Comparison of ENCODE assay signal across 8 cellular contexts in genomic region chr1:151399890-151400235, GRCh38. TPM values are rescaled to one million over a fixed set of nuclear protein-coding genes. Genes with fewer than 3 reads are reported as not detected.
A peak's percentile ranks its signal among the peaks of the same experiment; 100 is the strongest.
DNase-seq lines count a peak whose midpoint lies in the region; ATAC-seq and TF ChIP-seq lines count a peak whose summit lies in the region.

No MANE protein-coding gene starts in this region.

- ATAC-seq in HG02852 (IDR thresholded peaks at IDR 0.05; ENCODE audit: unreplicated experiment) (peak; percentile 23), GM18909 (IDR thresholded peaks at IDR 0.05; ENCODE audit: poor library complexity, unreplicated experiment) (no peak)

- H3K79me2 ChIP-seq in neural progenitor cell (ENCODE audit: low read depth): peaks cover 35% of the 10 kb centered on the region

- H3K36me3 ChIP-seq in CD8-positive, alpha-beta memory T cell (ENCODE audit: insufficient read depth, low read length): peaks cover 29% of the 10 kb centered on the region
- H3K36me3 ChIP-seq in neural progenitor cell: no peaks in the 10 kb centered on the region

- peaks cover 17% of the 10 kb centered on the region for H3K4me1 ChIP-seq in CD8-positive, alpha-beta memory T cell (ENCODE audit: insufficient read depth, low read length)
- H3K4me1 ChIP-seq in neural progenitor cell: peaks cover 7% of the 10 kb centered on the region

- peaks cover 63% of the 10 kb centered on the region for H3F3A ChIP-seq in neural progenitor cell (ENCODE audit: low read depth)

- H3K4me1 Mint-ChIP-seq in CD8-positive, alpha-beta memory T cell: peaks cover 25 to 28% (median 27%) of the 10 kb centered on the region in 3 donors
- peaks cover 17% of the 10 kb centered on the region for H3K4me1 Mint-ChIP-seq in neural progenitor cell

- CTCF ChIA-PET in CD8-positive, alpha-beta memory T cell (lab: Charles Lee): interaction anchor here (1.3 to 1.5 kb wide), 2 partner anchors 55 to 98 kb away, joined by 3 to 6 read pairs; no protein-coding TSS in a partner anchor

- H3K9ac ChIP-seq in neural progenitor cell: peak overlapping the region; percentile 85

- H4K20me1 ChIP-seq in neural progenitor cell (ENCODE audit: low read depth): peaks cover 25% of the 10 kb centered on the region

- peak overlapping the region; percentile 89 to 100 (median 99) for H3K27ac Mint-ChIP-seq in CD8-positive, alpha-beta memory T cell
- H3K27ac Mint-ChIP-seq in neural progenitor cell: peak overlapping the region; percentile 79

- H3K27ac ChIP-seq in CD8-positive, alpha-beta memory T cell (ENCODE audit: low read depth, low read length): peak overlapping the region; percentile 96
- no peak overlapping the region for H3K27ac ChIP-seq in neural progenitor cell

- H3K4me2 ChIP-seq in neural progenitor cell: peak overlapping the region; percentile 100

- peak overlapping the region; percentile 60 for H2AFZ ChIP-seq in neural progenitor cell (replicated peaks)

- peak overlapping the region; percentile 94 for H3K4me3 ChIP-seq in CD8-positive, alpha-beta memory T cell (ENCODE audit: low read length)
- peak overlapping the region; percentile 86 for H3K4me3 ChIP-seq in neural progenitor cell

- TF ChIP-seq CTCF in neural progenitor cell (IDR thresholded peaks at IDR 0.05): no peak

- no peaks in the 10 kb centered on the region for H3K27me3 ChIP-seq in CD8-positive, alpha-beta memory T cell (ENCODE audit: insufficient read depth, low read length, poor library complexity, severe bottlenecking)
- no peaks in the 10 kb centered on the region for H3K27me3 ChIP-seq in neural progenitor cell

- POLR2A ChIA-PET in CD8-positive, alpha-beta memory T cell (lab: Charles Lee): interaction anchor here (0.6 to 2.1 kb wide), 10 partner anchors 11 to 440 kb away, joined by 3 to 6 read pairs (median 4); partner anchors contain the start of genes POGZ, RFX5 and ZNF687

- no peaks in the 10 kb centered on the region for H3K9me3 Mint-ChIP-seq in CD8-positive, alpha-beta memory T cell
- no peaks in the 10 kb centered on the region for H3K9me3 Mint-ChIP-seq in neural progenitor cell

- peaks cover 5 to 54% (median 5%) of the 10 kb centered on the region in 3 donors for H3K36me3 Mint-ChIP-seq in CD8-positive, alpha-beta memory T cell
- H3K36me3 Mint-ChIP-seq in neural progenitor cell: peaks cover 22% of the 10 kb centered on the region

- H3K9me3 ChIP-seq in CD8-positive, alpha-beta memory T cell (ENCODE audit: low read length): no peaks in the 10 kb centered on the region
- no peaks in the 10 kb centered on the region for H3K9me3 ChIP-seq in neural progenitor cell (ENCODE audit: low read depth)

- H3K27me3 Mint-ChIP-seq in CD8-positive, alpha-beta memory T cell: no peaks in the 10 kb centered on the region
- H3K27me3 Mint-ChIP-seq in neural progenitor cell (ENCODE audit: insufficient read depth, low read depth): peaks cover 3% of the 10 kb centered on the region

- peak overlapping the region; percentile 89 to 96 (median 95) for H3K4me3 Mint-ChIP-seq in CD8-positive, alpha-beta memory T cell
- H3K4me3 Mint-ChIP-seq in neural progenitor cell: peak overlapping the region; percentile 95

- DNase-seq in CD8-positive, alpha-beta memory T cell: no peak
- peak; percentile 3 for DNase-seq in activated CD4-positive, alpha-beta T cell treated with anti-CD3 and anti-CD28 coated beads, Interleukin-2, amount 50 U/mL, for 1 hour
- DNase-seq in fibroblast of peridontal ligament (ENCODE audit: extremely low read depth): peak; percentile 25
- DNase-seq in neural progenitor cell (ENCODE audit: low spot score): peak; percentile 59
- DNase-seq in NCI-H510A treated with DMSO at 0.1 percent for 48 hours (lab: John Stamatoyannopoulos, UW): no peak
- no peak for DNase-seq in NCI-H226

RNA-seq across cellular contexts. Expression of gene PSMB4, which starts 0.5 kb away (rescaled TPM):
- total RNA-seq in CD8-positive, alpha-beta memory T cell: 100 to 1,000 TPM; 479 to 492 TPM
- 60.1 TPM for polyA plus RNA-seq in CD8-positive, alpha-beta memory T cell
- 267 and 321 TPM in 2 replicates for total RNA-seq in neural progenitor cell (ENCODE audit: low replicate concordance)

RNA-seq across cellular contexts. Expression of gene SELENBP1, which starts 27.4 kb away (rescaled TPM):
- total RNA-seq in CD8-positive, alpha-beta memory T cell: not detected
- not detected for polyA plus RNA-seq in CD8-positive, alpha-beta memory T cell
- 38.5 and 63.2 TPM in 2 replicates for total RNA-seq in neural progenitor cell (ENCODE audit: low replicate concordance)

RNA-seq across cellular contexts. Expression of gene RFX5, which starts 52.8 kb away (rescaled TPM):
- 10 to 100 TPM; 77.2 to 77.4 TPM for total RNA-seq in CD8-positive, alpha-beta memory T cell
- 38.0 TPM for polyA plus RNA-seq in CD8-positive, alpha-beta memory T cell
- total RNA-seq in neural progenitor cell (ENCODE audit: low replicate concordance): 87.5 and 108 TPM in 2 replicates

RNA-seq across cellular contexts. Expression of gene POGZ, which starts 59.4 kb away (rescaled TPM):
- total RNA-seq in CD8-positive, alpha-beta memory T cell: 10 to 100 TPM; 60.1 to 65.3 TPM
- 11.3 TPM for polyA plus RNA-seq in CD8-positive, alpha-beta memory T cell
- total RNA-seq in neural progenitor cell (ENCODE audit: low replicate concordance): 61.5 and 71.6 TPM in 2 replicates

Comparison
In these comparisons a context has a peak if more than half of its experiments do, and no peak if none do; other contexts are left out.
1. DNase-seq: peak in activated CD4-positive, alpha-beta T cell treated with anti-CD3 and anti-CD28 coated beads, Interleukin-2, amount 50 U/mL, for 1 hour (single experiment), fibroblast of peridontal ligament (single experiment) and neural progenitor cell (single experiment); none in CD8-positive, alpha-beta memory T cell (0 of 5), NCI-H510A treated with DMSO at 0.1 percent for 48 hours (single experiment) and NCI-H226 (single experiment).
2. RNA of gene SELENBP1, which starts 27.4 kb away (total RNA-seq): 38.5 to 63.2 TPM in neural progenitor cell; not detected in CD8-positive, alpha-beta memory T cell; every median in the first group is over 10 times any median in the second.